ENCODE assay signal across 14 cellular contexts in genomic region chr11:47589504-47590025, GRCh38. TPM values are rescaled to one million over a fixed set of nuclear protein-coding genes. Genes with fewer than 3 reads are reported as not detected.
DNase-seq lines count a peak whose midpoint lies in the region; ATAC-seq and TF ChIP-seq lines count a peak whose summit lies in the region.
"Had no signal": no experiment of that assay in that cellular context is flagged by ENCODE, and none has a peak within 500 bp of the region (broad histone marks: within the 10 kb centered on the region; RNA-seq: fewer than 3 reads in every experiment).

No MANE protein-coding gene starts in this region.

- no peak overlapping the region for H3K27ac Mint-ChIP-seq in type B pancreatic cell
- no peak overlapping the region for H3K27ac Mint-ChIP-seq in T-helper 2 cell treated with Interferon-gamma antibody and Interleukin-4, amounts not matched to agents 5 μg/mL and 100 μg/mL, for 36 hours
- H3K27ac Mint-ChIP-seq: CD8-positive, alpha-beta T cell; endodermal cell; H9 had no signal

- H3K4me1 Mint-ChIP-seq in type B pancreatic cell (ENCODE audit: unreplicated experiment): peaks cover 12% of the 10 kb centered on the region
- H3K4me1 Mint-ChIP-seq in T-helper 2 cell treated with Interferon-gamma antibody and Interleukin-4, amounts not matched to agents 5 μg/mL and 100 μg/mL, for 36 hours (ENCODE audit: low read depth): peaks cover 8% of the 10 kb centered on the region

- in situ Hi-C loops in astrocyte of the spinal cord (cut with HindIII; ENCODE audit: low sequenced_read_pairs): no loop called here

- H3K4me3 Mint-ChIP-seq in type B pancreatic cell: no peak overlapping the region
- H3K4me3 Mint-ChIP-seq in T-helper 2 cell treated with Interferon-gamma antibody and Interleukin-4, amounts not matched to agents 5 μg/mL and 100 μg/mL, for 36 hours: no peak overlapping the region
- H3K4me3 Mint-ChIP-seq: CD8-positive, alpha-beta T cell; endodermal cell; H9 had no signal

- ATAC-seq in foreskin keratinocyte: peak; percentile 27
- peak; percentile 16 for ATAC-seq in omental fat pad (ENCODE audit: low FRiP score)
- ATAC-seq: activated CD4-positive, CD25-positive, alpha-beta regulatory T cell treated with anti-CD3 and anti-CD28 coated beads, Interleukin-2, amount 50 U/mL, for 24 hours; CD8-positive, alpha-beta T cell had no signal

- H3K4me1 ChIP-seq in foreskin keratinocyte (no peaks in the 10 kb centered on the region), urinary bladder (ENCODE audit: insufficient read depth) (no peaks in the 10 kb centered on the region)
- H3K4me1 ChIP-seq: pancreas had no signal

- no peaks in the 10 kb centered on the region for H3K9me3 Mint-ChIP-seq in type B pancreatic cell
- H3K9me3 Mint-ChIP-seq in T-helper 2 cell treated with Interferon-gamma antibody and Interleukin-4, amounts not matched to agents 5 μg/mL and 100 μg/mL, for 36 hours: no peaks in the 10 kb centered on the region
- H3K9me3 Mint-ChIP-seq: CD8-positive, alpha-beta T cell; H9 had no signal

- peak overlapping the region; percentile 21 for H3K4me3 ChIP-seq in astrocyte of the spinal cord (ENCODE audit: low read depth, low read length)
- peak overlapping the region; percentile 35 for H3K4me3 ChIP-seq in urinary bladder (ENCODE audit: low read depth, low read length)
- H3K4me3 ChIP-seq: pancreas had no signal

- H3K27me3 Mint-ChIP-seq in type B pancreatic cell: peaks cover 25% of the 10 kb centered on the region
- H3K27me3 Mint-ChIP-seq in T-helper 2 cell treated with Interferon-gamma antibody and Interleukin-4, amounts not matched to agents 5 μg/mL and 100 μg/mL, for 36 hours (ENCODE audit: low read depth): peaks cover 20% of the 10 kb centered on the region

- TF ChIP-seq CTCF in astrocyte of the spinal cord (IDR thresholded peaks at IDR 0.05; ENCODE audit: low read depth, low read length) (no peak), foreskin keratinocyte (conservative IDR thresholded peaks at IDR 0.05) (no peak), omental fat pad (IDR thresholded peaks at IDR 0.05) (no peak), type B pancreatic cell (conservative IDR thresholded peaks at IDR 0.05) (no peak)

- H3K36me3 Mint-ChIP-seq in type B pancreatic cell: peaks cover under 1% of the 10 kb centered on the region
- peaks cover 3% of the 10 kb centered on the region for H3K36me3 Mint-ChIP-seq in T-helper 2 cell treated with Interferon-gamma antibody and Interleukin-4, amounts not matched to agents 5 μg/mL and 100 μg/mL, for 36 hours (ENCODE audit: low read depth)

- 26% methylated on average over 60 of the region's 60 CpGs for WGBS in urinary bladder

- no peaks in the 10 kb centered on the region for H3K36me3 ChIP-seq in urinary bladder (ENCODE audit: insufficient read depth)
- H3K36me3 ChIP-seq: pancreas had no signal

- H3K27me3 ChIP-seq in foreskin keratinocyte: peaks cover 58% of the 10 kb centered on the region
- H3K27me3 ChIP-seq: pancreas had no signal

- no peak overlapping the region for H3K27ac ChIP-seq in foreskin keratinocyte
- H3K27ac ChIP-seq in urinary bladder (ENCODE audit: low read depth): no peak overlapping the region
- H3K27ac ChIP-seq: pancreas had no signal

- DNase-seq in astrocyte of the spinal cord (ENCODE audit: low read depth, low spot score): no peak
- no peak for DNase-seq in foreskin keratinocyte
- DNase-seq in omental fat pad (ENCODE audit: low spot score): no peak
- no peak for DNase-seq in NCI-H146 treated with DMSO at 0.1 percent for 48 hours (lab: John Stamatoyannopoulos, UW; ENCODE audit: unreplicated experiment)
- DNase-seq in type B pancreatic cell (ENCODE audit: extremely low spot score, unreplicated experiment): no peak
- no peak for DNase-seq in T-helper 2 cell treated with Interferon-gamma antibody and Interleukin-4, amounts not matched to agents 5 μg/mL and 100 μg/mL, for 36 hours (ENCODE audit: low spot score)
- DNase-seq: CD8-positive, alpha-beta T cell; endodermal cell; hippocampal formation; pancreas; stimulated activated CD4-positive, alpha-beta T cell treated with anti-CD3 and anti-CD28 coated beads, Interleukin-1b, Interleukin-23, amount 100 ng/mL, for 48 hours had no signal

RNA-seq across cellular contexts. Expression of gene FAM180B, which starts 3.1 kb away (rescaled TPM):
- total RNA-seq in foreskin keratinocyte: not detected in 2 replicates
- not detected in 2 replicates for polyA plus RNA-seq in foreskin keratinocyte
- total RNA-seq in omental fat pad: under 1 TPM in 1 of 4 donors, not detected in 3; 0.48 TPM
- 0.32 TPM for total RNA-seq in urinary bladder
- polyA plus RNA-seq in urinary bladder: 0.10 TPM
- total RNA-seq in type B pancreatic cell (ENCODE audit: low replicate concordance): 0.43 TPM in 1 of 2 replicates, not detected in the other
- polyA plus RNA-seq: pancreas had no signal

RNA-seq across cellular contexts. Expression of gene C1QTNF4, which starts 4.6 kb away (rescaled TPM):
- total RNA-seq in foreskin keratinocyte (0.14 and 0.31 TPM in 2 replicates), omental fat pad (1 to 10 TPM in 3 of 4 donors, under 1 TPM in 1; 0.88 to 3.6 (median 2.1) TPM), urinary bladder (3.5 TPM), type B pancreatic cell (ENCODE audit: low replicate concordance) (0.43 and 11.7 TPM in 2 replicates)
- polyA plus RNA-seq in foreskin keratinocyte (0.27 and 0.37 TPM in 2 replicates), urinary bladder (7.1 TPM)

RNA-seq across cellular contexts. Expression of gene NDUFS3, which starts 10.7 kb away (rescaled TPM):
- total RNA-seq in foreskin keratinocyte: 109 and 112 TPM in 2 replicates
- polyA plus RNA-seq in foreskin keratinocyte: 147 and 149 TPM in 2 replicates
- total RNA-seq in omental fat pad: 10 to 100 TPM; 46.4 to 51.9 (median 48.6) TPM
- 40.0 TPM for total RNA-seq in urinary bladder
- 107 TPM for polyA plus RNA-seq in urinary bladder
- 150 and 161 TPM in 2 replicates for total RNA-seq in type B pancreatic cell (ENCODE audit: low replicate concordance)

RNA-seq across cellular contexts. Expression of gene KBTBD4, which starts 10.8 kb away (rescaled TPM):
- total RNA-seq in foreskin keratinocyte: 16.4 and 17.4 TPM in 2 replicates
- 10.4 and 11.2 TPM in 2 replicates for polyA plus RNA-seq in foreskin keratinocyte
- total RNA-seq in omental fat pad: 10 to 100 TPM; 12.4 to 18.7 (median 16.7) TPM
- total RNA-seq in urinary bladder: 15.4 TPM
- 24.1 TPM for polyA plus RNA-seq in urinary bladder
- total RNA-seq in type B pancreatic cell (ENCODE audit: low replicate concordance): 14.5 and 18.0 TPM in 2 replicates

RNA-seq across cellular contexts. Expression of gene PTPMT1, which starts 24.2 kb away (rescaled TPM):
- total RNA-seq in foreskin keratinocyte (112 and 118 TPM in 2 replicates), omental fat pad (100 to 1,000 TPM in 3 of 4 donors, 10 to 100 TPM in 1; 99.2 to 173 (median 112) TPM), urinary bladder (25.1 TPM), type B pancreatic cell (ENCODE audit: low replicate concordance) (43.6 and 58.4 TPM in 2 replicates)
- polyA plus RNA-seq in foreskin keratinocyte (145 and 159 TPM in 2 replicates), urinary bladder (58.8 TPM)
